8 cellular contexts compared by ENCODE assay signal in the genomic region with DNA sequence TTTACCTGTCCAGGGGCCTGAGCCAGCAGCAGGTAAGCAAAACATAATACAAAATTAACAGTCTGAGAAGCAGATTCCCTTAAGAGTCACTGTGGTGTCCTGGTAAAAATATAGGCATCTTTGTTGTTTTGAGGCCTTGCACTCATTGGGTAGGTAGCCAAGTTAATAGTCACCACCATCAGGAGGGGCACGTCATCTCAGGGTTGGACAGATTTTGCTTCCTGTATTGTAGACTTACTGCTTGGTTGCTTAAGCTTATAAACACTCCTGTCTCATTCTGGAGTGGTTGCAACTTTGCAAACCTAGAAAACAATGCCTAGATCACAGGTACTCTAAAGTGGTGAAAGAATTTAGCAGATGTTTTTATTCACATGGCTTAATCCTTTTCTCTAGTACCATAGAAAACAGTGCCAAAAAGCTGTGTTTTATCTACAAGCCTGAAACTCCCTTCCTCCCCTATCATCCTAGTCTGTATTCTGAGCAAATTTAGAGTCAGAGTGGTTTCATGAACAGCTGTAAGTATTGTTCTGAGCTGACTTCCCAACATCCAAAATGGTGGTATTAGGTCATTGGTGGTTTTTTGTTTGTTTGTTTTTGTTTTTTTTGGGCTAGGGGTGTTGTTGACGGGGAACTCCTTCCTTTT.
DNase-seq lines count a peak whose midpoint lies in the region; ATAC-seq and TF ChIP-seq lines count a peak whose summit lies in the region.

No MANE protein-coding gene starts in this region.

- H3K36me3 ChIP-seq in psoas muscle (ENCODE audit: insufficient read depth in 1 of 2, low read depth in 1 of 2) (no peaks in the 10 kb centered on the region), GM23338 (ENCODE audit: insufficient read depth) (no peaks in the 10 kb centered on the region)

- peaks cover 34% of the 10 kb centered on the region for H3K36me3 Mint-ChIP-seq in GM23338 (ENCODE audit: low read depth)

- H3K9me2 ChIP-seq in GM23338 (ENCODE audit: insufficient read depth) = no peaks in the 10 kb centered on the region

- no peak for TF ChIP-seq CTCF in GM10266 (IDR thresholded peaks at IDR 0.05; ENCODE audit: control insufficient read depth, insufficient read depth, low read depth, missing control alignments)
- no peak for TF ChIP-seq CTCF in epithelial cell of proximal tubule (conservative IDR thresholded peaks at IDR 0.05; ENCODE audit: low read depth, low read length)
- TF ChIP-seq CTCF in psoas muscle (IDR thresholded peaks at IDR 0.05) = no peak
- TF ChIP-seq CTCF in GM23338 (conservative IDR thresholded peaks at IDR 0.05; ENCODE audit: low read depth in 2 of 2) = no peak

- WGBS in psoas muscle, 3 donors = 21 to 41% (median 28%) methylated on average over 2 of the region's 2 CpGs

- 0 out of 2 replicates have a peak, but pooled peaks cover 13% of the 10 kb centered on the region for H4K20me1 ChIP-seq in GM23338 (replicated peaks; ENCODE audit: insufficient read depth)

- DNase-seq in GM10266 (ENCODE audit: extremely low spot score) = peak; percentile 31
- peak; percentile 39 for DNase-seq in T follicular helper cell (ENCODE audit: low read depth)
- DNase-seq in epithelial cell of proximal tubule (ENCODE audit: low read depth) = no peak
- DNase-seq in psoas muscle = no peak
- DNase-seq in GM23338 (ENCODE audit: low spot score) = no peak
- DNase-seq in NCI-H1105 (lab: John Stamatoyannopoulos, UW) = no peak
- no peak for DNase-seq in NCI-H748 (lab: John Stamatoyannopoulos, UW; ENCODE audit: unreplicated experiment)

- H3K27ac ChIP-seq in psoas muscle = peak overlapping the region; percentile 94
- no peak overlapping the region for H3K27ac ChIP-seq in GM23338 (ENCODE audit: low read depth)

- no peak overlapping the region for H3K4me2 ChIP-seq in GM23338

- peaks cover 13% of the 10 kb centered on the region; the same call in 2 of the 3 replicates for H3K4me1 Mint-ChIP-seq in GM23338

- peak; percentile 20 for ATAC-seq in GM21825 (IDR thresholded peaks at IDR 0.05; ENCODE audit: unreplicated experiment)
- peak; percentile 15 to 39 (median 17) for ATAC-seq in psoas muscle
- no peak for ATAC-seq in GM23338

- no peaks in the 10 kb centered on the region for H3F3A ChIP-seq in GM23338 (replicated peaks; ENCODE audit: low read depth)

- H3K9me3 Mint-ChIP-seq in GM23338 = no peaks in the 10 kb centered on the region

- H2AFZ ChIP-seq in GM23338 = no peak overlapping the region

- H3K4me1 ChIP-seq in psoas muscle = peaks cover 67% of the 10 kb centered on the region
- no peaks in the 10 kb centered on the region for H3K4me1 ChIP-seq in GM23338 (ENCODE audit: insufficient read depth)

- peak overlapping the region; percentile 51 for H3K4me3 ChIP-seq in epithelial cell of proximal tubule (ENCODE audit: low read depth, low read length)
- H3K4me3 ChIP-seq in psoas muscle = peak overlapping the region; percentile 69
- H3K4me3 ChIP-seq in GM23338 = no peak overlapping the region

- H3K27me3 ChIP-seq in psoas muscle (ENCODE audit: insufficient read depth in 3 of 3, low read length in 2 of 3) = no peaks in the 10 kb centered on the region
- H3K27me3 ChIP-seq in GM23338 (ENCODE audit: insufficient read depth) = no peaks in the 10 kb centered on the region

- H3K27me3 Mint-ChIP-seq in GM23338 (ENCODE audit: insufficient read depth, low read depth, poor library complexity) = no peaks in the 10 kb centered on the region

- intact Hi-C loops in psoas muscle (cut with DNase I) = loop anchor here (2.0 to 5.0 kb wide), 2 partner anchors 40 to 41 kb away; no protein-coding TSS in a partner anchor

- H3K4me3 Mint-ChIP-seq in GM23338 = no peak overlapping the region

- H3K79me2 ChIP-seq in GM23338 (replicated peaks; ENCODE audit: insufficient read depth) = peaks cover 23% of the 10 kb centered on the region

- no peaks in the 10 kb centered on the region for H3K9me3 ChIP-seq in psoas muscle

- H3K27ac Mint-ChIP-seq in GM23338 = no peak overlapping the region; the same call in 1 of the 2 replicates

TF ChIP-seq in GM23338, 12 proteins besides CTCF, POLR2A, EP300 and RAD21 (continues in another document):
- TF ChIP-seq, protein P1, sequence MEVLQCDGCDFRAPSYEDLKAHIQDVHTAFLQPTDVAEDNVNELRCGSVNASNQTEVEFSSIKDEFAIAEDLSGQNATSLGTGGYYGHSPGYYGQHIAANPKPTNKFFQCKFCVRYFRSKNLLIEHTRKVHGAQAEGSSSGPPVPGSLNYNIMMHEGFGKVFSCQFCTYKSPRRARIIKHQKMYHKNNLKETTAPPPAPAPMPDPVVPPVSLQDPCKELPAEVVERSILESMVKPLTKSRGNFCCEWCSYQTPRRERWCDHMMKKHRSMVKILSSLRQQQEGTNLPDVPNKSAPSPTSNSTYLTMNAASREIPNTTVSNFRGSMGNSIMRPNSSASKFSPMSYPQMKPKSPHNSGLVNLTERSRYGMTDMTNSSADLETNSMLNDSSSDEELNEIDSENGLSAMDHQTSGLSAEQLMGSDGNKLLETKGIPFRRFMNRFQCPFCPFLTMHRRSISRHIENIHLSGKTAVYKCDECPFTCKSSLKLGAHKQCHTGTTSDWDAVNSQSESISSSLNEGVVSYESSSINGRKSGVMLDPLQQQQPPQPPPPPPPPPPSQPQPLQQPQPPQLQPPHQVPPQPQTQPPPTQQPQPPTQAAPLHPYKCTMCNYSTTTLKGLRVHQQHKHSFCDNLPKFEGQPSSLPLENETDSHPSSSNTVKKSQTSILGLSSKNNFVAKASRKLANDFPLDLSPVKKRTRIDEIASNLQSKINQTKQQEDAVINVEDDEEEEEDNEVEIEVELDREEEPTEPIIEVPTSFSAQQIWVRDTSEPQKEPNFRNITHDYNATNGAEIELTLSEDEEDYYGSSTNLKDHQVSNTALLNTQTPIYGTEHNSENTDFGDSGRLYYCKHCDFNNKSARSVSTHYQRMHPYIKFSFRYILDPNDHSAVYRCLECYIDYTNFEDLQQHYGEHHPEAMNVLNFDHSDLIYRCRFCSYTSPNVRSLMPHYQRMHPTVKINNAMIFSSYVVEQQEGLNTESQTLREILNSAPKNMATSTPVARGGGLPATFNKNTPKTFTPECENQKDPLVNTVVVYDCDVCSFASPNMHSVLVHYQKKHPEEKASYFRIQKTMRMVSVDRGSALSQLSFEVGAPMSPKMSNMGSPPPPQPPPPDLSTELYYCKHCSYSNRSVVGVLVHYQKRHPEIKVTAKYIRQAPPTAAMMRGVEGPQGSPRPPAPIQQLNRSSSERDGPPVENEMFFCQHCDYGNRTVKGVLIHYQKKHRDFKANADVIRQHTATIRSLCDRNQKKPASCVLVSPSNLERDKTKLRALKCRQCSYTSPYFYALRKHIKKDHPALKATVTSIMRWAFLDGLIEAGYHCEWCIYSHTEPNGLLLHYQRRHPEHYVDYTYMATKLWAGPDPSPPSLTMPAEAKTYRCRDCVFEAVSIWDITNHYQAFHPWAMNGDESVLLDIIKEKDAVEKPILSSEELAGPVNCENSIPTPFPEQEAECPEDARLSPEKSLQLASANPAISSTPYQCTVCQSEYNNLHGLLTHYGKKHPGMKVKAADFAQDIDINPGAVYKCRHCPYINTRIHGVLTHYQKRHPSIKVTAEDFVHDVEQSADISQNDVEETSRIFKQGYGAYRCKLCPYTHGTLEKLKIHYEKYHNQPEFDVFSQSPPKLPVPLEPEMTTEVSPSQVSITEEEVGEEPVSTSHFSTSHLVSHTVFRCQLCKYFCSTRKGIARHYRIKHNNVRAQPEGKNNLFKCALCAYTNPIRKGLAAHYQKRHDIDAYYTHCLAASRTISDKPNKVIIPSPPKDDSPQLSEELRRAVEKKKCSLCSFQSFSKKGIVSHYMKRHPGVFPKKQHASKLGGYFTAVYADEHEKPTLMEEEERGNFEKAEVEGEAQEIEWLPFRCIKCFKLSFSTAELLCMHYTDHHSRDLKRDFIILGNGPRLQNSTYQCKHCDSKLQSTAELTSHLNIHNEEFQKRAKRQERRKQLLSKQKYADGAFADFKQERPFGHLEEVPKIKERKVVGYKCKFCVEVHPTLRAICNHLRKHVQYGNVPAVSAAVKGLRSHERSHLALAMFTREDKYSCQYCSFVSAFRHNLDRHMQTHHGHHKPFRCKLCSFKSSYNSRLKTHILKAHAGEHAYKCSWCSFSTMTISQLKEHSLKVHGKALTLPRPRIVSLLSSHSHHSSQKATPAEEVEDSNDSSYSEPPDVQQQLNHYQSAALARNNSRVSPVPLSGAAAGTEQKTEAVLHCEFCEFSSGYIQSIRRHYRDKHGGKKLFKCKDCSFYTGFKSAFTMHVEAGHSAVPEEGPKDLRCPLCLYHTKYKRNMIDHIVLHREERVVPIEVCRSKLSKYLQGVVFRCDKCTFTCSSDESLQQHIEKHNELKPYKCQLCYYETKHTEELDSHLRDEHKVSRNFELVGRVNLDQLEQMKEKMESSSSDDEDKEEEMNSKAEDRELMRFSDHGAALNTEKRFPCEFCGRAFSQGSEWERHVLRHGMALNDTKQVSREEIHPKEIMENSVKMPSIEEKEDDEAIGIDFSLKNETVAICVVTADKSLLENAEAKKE (CRISPR knock-in tag; IDR thresholded peaks at IDR 0.05) = no peak
- TF ChIP-seq NANOG (IDR thresholded peaks at IDR 0.05; ENCODE audit: borderline replicate concordance) = no peak
- no peak for TF ChIP-seq STAT1 (IDR thresholded peaks at IDR 0.05; ENCODE audit: unreplicated experiment)
- TF ChIP-seq, protein P2, sequence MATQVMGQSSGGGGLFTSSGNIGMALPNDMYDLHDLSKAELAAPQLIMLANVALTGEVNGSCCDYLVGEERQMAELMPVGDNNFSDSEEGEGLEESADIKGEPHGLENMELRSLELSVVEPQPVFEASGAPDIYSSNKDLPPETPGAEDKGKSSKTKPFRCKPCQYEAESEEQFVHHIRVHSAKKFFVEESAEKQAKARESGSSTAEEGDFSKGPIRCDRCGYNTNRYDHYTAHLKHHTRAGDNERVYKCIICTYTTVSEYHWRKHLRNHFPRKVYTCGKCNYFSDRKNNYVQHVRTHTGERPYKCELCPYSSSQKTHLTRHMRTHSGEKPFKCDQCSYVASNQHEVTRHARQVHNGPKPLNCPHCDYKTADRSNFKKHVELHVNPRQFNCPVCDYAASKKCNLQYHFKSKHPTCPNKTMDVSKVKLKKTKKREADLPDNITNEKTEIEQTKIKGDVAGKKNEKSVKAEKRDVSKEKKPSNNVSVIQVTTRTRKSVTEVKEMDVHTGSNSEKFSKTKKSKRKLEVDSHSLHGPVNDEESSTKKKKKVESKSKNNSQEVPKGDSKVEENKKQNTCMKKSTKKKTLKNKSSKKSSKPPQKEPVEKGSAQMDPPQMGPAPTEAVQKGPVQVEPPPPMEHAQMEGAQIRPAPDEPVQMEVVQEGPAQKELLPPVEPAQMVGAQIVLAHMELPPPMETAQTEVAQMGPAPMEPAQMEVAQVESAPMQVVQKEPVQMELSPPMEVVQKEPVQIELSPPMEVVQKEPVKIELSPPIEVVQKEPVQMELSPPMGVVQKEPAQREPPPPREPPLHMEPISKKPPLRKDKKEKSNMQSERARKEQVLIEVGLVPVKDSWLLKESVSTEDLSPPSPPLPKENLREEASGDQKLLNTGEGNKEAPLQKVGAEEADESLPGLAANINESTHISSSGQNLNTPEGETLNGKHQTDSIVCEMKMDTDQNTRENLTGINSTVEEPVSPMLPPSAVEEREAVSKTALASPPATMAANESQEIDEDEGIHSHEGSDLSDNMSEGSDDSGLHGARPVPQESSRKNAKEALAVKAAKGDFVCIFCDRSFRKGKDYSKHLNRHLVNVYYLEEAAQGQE (IDR thresholded peaks at IDR 0.05; ENCODE audit: unreplicated experiment) = no peak
- no peak for TF ChIP-seq ZNF114 (CRISPR knock-in tag; IDR thresholded peaks at IDR 0.05)

Comparison
In these comparisons a context has a peak if more than half of its experiments do, and no peak if none do; other contexts are left out.
1. DNase-seq: peak in GM10266 (single experiment) and T follicular helper cell (single experiment); none in epithelial cell of proximal tubule (single experiment), psoas muscle (0 of 2), GM23338 (single experiment), NCI-H1105 (single experiment) and NCI-H748 (single experiment).